ENCODE assay signal across 30 cellular contexts in genomic region chr17:6019959-6020358, GRCh38. TPM values are rescaled to one million over a fixed set of nuclear protein-coding genes. Genes with fewer than 3 reads are reported as not detected.
DNase-seq lines count a peak whose midpoint lies in the region; ATAC-seq and TF ChIP-seq lines count a peak whose summit lies in the region.
"Had no signal": no experiment of that assay in that cellular context is flagged by ENCODE, and none has a peak within 500 bp of the region (broad histone marks: within the 10 kb centered on the region; RNA-seq: fewer than 3 reads in every experiment).

No MANE protein-coding gene starts in this region.

- no peak overlapping the region for H3K27ac Mint-ChIP-seq in T-helper 2 cell treated with Interferon-gamma antibody and Interleukin-4, amounts not matched to agents 5 μg/mL and 100 μg/mL, for 36 hours
- no peak overlapping the region for H3K27ac Mint-ChIP-seq in stimulated activated naive B cell treated with anti-CD40 and anti-IgM and Interleukin-4, amounts not matched to agents 10 μg/mL and 1 μg/mL and 100 μg/mL, for 72 hours
- H3K27ac Mint-ChIP-seq: effector memory CD8-positive, alpha-beta T cell; stimulated activated effector memory CD8-positive, alpha-beta T cell treated with anti-CD3 and anti-CD28 coated beads, Interleukin-12 subunit alpha, Interleukin-12 subunit beta, amount 100 ng/mL, for 72 hours had no signal

- no peaks in the 10 kb centered on the region for H3K36me3 ChIP-seq in gastroesophageal sphincter
- H3K36me3 ChIP-seq: left ventricle myocardium inferior, pancreas had no signal

- no peak for TF ChIP-seq POLR2A in gastroesophageal sphincter (IDR thresholded peaks at IDR 0.05)

- no peak for TF ChIP-seq CTCF in gastroesophageal sphincter (IDR thresholded peaks at IDR 0.05)

- no peaks in the 10 kb centered on the region for H3K9me3 Mint-ChIP-seq in T-helper 2 cell treated with Interferon-gamma antibody and Interleukin-4, amounts not matched to agents 5 μg/mL and 100 μg/mL, for 36 hours
- H3K9me3 Mint-ChIP-seq in stimulated activated naive B cell treated with anti-CD40 and anti-IgM and Interleukin-4, amounts not matched to agents 10 μg/mL and 1 μg/mL and 100 μg/mL, for 72 hours = no peaks in the 10 kb centered on the region
- H3K9me3 Mint-ChIP-seq: effector memory CD8-positive, alpha-beta T cell; stimulated activated effector memory CD8-positive, alpha-beta T cell treated with anti-CD3 and anti-CD28 coated beads, Interleukin-12 subunit alpha, Interleukin-12 subunit beta, amount 100 ng/mL, for 72 hours had no signal

- no peak overlapping the region for H3K4me3 ChIP-seq in gastroesophageal sphincter
- H3K4me3 ChIP-seq: left ventricle myocardium inferior, pancreas, smooth muscle cell, testis had no signal

- H3K27me3 Mint-ChIP-seq in T-helper 2 cell treated with Interferon-gamma antibody and Interleukin-4, amounts not matched to agents 5 μg/mL and 100 μg/mL, for 36 hours (ENCODE audit: low read depth) = peaks cover 4% of the 10 kb centered on the region
- H3K27me3 Mint-ChIP-seq in stimulated activated naive B cell treated with anti-CD40 and anti-IgM and Interleukin-4, amounts not matched to agents 10 μg/mL and 1 μg/mL and 100 μg/mL, for 72 hours = peaks cover 23 to 26% of the 10 kb centered on the region in 2 donors

- no peaks in the 10 kb centered on the region for H3K4me1 ChIP-seq in gastroesophageal sphincter
- H3K4me1 ChIP-seq: Caco-2, left ventricle myocardium inferior, pancreas, testis had no signal

- peak; percentile 77 to 79 for ATAC-seq in stimulated activated naive B cell treated with anti-CD40 and anti-IgM and Interleukin-4, amounts not matched to agents 10 μg/mL and 1 μg/mL and 100 μg/mL, for 72 hours (replicated peaks)
- no peak for ATAC-seq in gastroesophageal sphincter
- ATAC-seq: effector memory CD8-positive, alpha-beta T cell; HCT116; pancreas; stimulated activated effector memory CD8-positive, alpha-beta T cell treated with anti-CD3 and anti-CD28 coated beads, Interleukin-12 subunit alpha, Interleukin-12 subunit beta, amount 100 ng/mL, for 72 hours had no signal

- TF ChIP-seq EP300 in gastroesophageal sphincter (IDR thresholded peaks at IDR 0.05) = no peak

- no peak overlapping the region for H3K4me3 Mint-ChIP-seq in T-helper 2 cell treated with Interferon-gamma antibody and Interleukin-4, amounts not matched to agents 5 μg/mL and 100 μg/mL, for 36 hours
- H3K4me3 Mint-ChIP-seq in stimulated activated naive B cell treated with anti-CD40 and anti-IgM and Interleukin-4, amounts not matched to agents 10 μg/mL and 1 μg/mL and 100 μg/mL, for 72 hours = no peak overlapping the region
- H3K4me3 Mint-ChIP-seq: effector memory CD8-positive, alpha-beta T cell; neural crest cell; stimulated activated effector memory CD8-positive, alpha-beta T cell treated with anti-CD3 and anti-CD28 coated beads, Interleukin-12 subunit alpha, Interleukin-12 subunit beta, amount 100 ng/mL, for 72 hours had no signal

- peak; percentile 31 for DNase-seq in T-helper 2 cell treated with Interferon-gamma antibody and Interleukin-4, amounts not matched to agents 5 μg/mL and 100 μg/mL, for 36 hours (ENCODE audit: low spot score)
- DNase-seq in T-helper 2 cell (no peak), foreskin melanocyte (peak; percentile 2), CD1c-positive myeloid dendritic cell (ENCODE audit: extremely low spot score) (no peak)
- DNase-seq in stimulated activated CD4-positive, alpha-beta T cell treated with anti-CD3 and anti-CD28 coated beads, Interleukin-1b, Interleukin-23, amount 100 ng/mL, for 48 hours = peak; percentile 21
- DNase-seq in stimulated activated CD4-positive, alpha-beta T cell treated with anti-CD3 and anti-CD28 coated beads, Interleukin-12 subunit alpha, Interleukin-12 subunit beta, amount 100 ng/mL, for 4 hours = no peak
- DNase-seq in stimulated activated naive B cell treated with anti-CD40 and anti-IgM and Interleukin-4, amounts not matched to agents 10 μg/mL and 1 μg/mL and 100 μg/mL, for 72 hours = peak; percentile 8
- DNase-seq: activated CD4-positive, CD25-positive, alpha-beta regulatory T cell; C1 segment of cervical spinal cord; Caco-2; cortex of kidney; DMS53; effector memory CD8-positive, alpha-beta T cell; left ventricle myocardium inferior; mesenchymal stem cell; NCI-H1417; NCI-H2029; NCI-H526; NK-92 treated with Interleukin-12 subunit alpha and Interleukin-12 subunit beta, amount 100 ng/mL, for 24 hours; pancreas; SK-N-SH; testis had no signal

- H3K27me3 ChIP-seq in gastroesophageal sphincter = peaks cover 30% of the 10 kb centered on the region
- H3K27me3 ChIP-seq: pancreas, testis had no signal

- H3K36me3 Mint-ChIP-seq in T-helper 2 cell treated with Interferon-gamma antibody and Interleukin-4, amounts not matched to agents 5 μg/mL and 100 μg/mL, for 36 hours (ENCODE audit: low read depth) = no peaks in the 10 kb centered on the region
- no peaks in the 10 kb centered on the region for H3K36me3 Mint-ChIP-seq in stimulated activated naive B cell treated with anti-CD40 and anti-IgM and Interleukin-4, amounts not matched to agents 10 μg/mL and 1 μg/mL and 100 μg/mL, for 72 hours
- H3K36me3 Mint-ChIP-seq: stimulated activated effector memory CD8-positive, alpha-beta T cell treated with anti-CD3 and anti-CD28 coated beads, Interleukin-12 subunit alpha, Interleukin-12 subunit beta, amount 100 ng/mL, for 72 hours had no signal

- H3K27ac ChIP-seq in gastroesophageal sphincter = no peak overlapping the region
- H3K27ac ChIP-seq: 22Rv1, left ventricle myocardium inferior, pancreas, testis had no signal

- H3K4me1 Mint-ChIP-seq in T-helper 2 cell treated with Interferon-gamma antibody and Interleukin-4, amounts not matched to agents 5 μg/mL and 100 μg/mL, for 36 hours (ENCODE audit: low read depth) = no peaks in the 10 kb centered on the region
- peaks cover 0 to 6% of the 10 kb centered on the region in 2 donors for H3K4me1 Mint-ChIP-seq in stimulated activated naive B cell treated with anti-CD40 and anti-IgM and Interleukin-4, amounts not matched to agents 10 μg/mL and 1 μg/mL and 100 μg/mL, for 72 hours
- H3K4me1 Mint-ChIP-seq: stimulated activated effector memory CD8-positive, alpha-beta T cell treated with anti-CD3 and anti-CD28 coated beads, Interleukin-12 subunit alpha, Interleukin-12 subunit beta, amount 100 ng/mL, for 72 hours had no signal

- H3K9me3 ChIP-seq in gastroesophageal sphincter = no peaks in the 10 kb centered on the region
- H3K9me3 ChIP-seq: Caco-2, left ventricle myocardium inferior, pancreas, SK-N-SH, testis had no signal

- WGBS in gastroesophageal sphincter (ENCODE audit: low coverage in 1 of 2), 2 donors = 83 to 86% methylated on average over 2 to 4 of the region's 6 CpGs

RNA-seq across cellular contexts. Expression of gene WSCD1, which starts 50.2 kb away (rescaled TPM):
- total RNA-seq in gastroesophageal sphincter = 10 to 100 TPM in 1 of 4 donors, 1 to 10 TPM in 3; 3.2 to 10.1 (median 5.3) TPM
- total RNA-seq: Caco-2; G401; T-helper 1 cell treated with Interleukin-12 subunit alpha and Interleukin-12 subunit beta and Interleukin-4 antibody, amounts not matched to agents 30 ng/mL and 1 ng/mL, for 36 hours had no signal

Comparison
In these comparisons a context has a peak if more than half of its experiments do, and no peak if none do; other contexts are left out.
1. DNase-seq: peak in T-helper 2 cell treated with Interferon-gamma antibody and Interleukin-4, amounts not matched to agents 5 μg/mL and 100 μg/mL, for 36 hours (single experiment), stimulated activated CD4-positive, alpha-beta T cell treated with anti-CD3 and anti-CD28 coated beads, Interleukin-1b, Interleukin-23, amount 100 ng/mL, for 48 hours (single experiment), foreskin melanocyte (single experiment) and stimulated activated naive B cell treated with anti-CD40 and anti-IgM and Interleukin-4, amounts not matched to agents 10 μg/mL and 1 μg/mL and 100 μg/mL, for 72 hours (single experiment); none in T-helper 2 cell (0 of 5), stimulated activated CD4-positive, alpha-beta T cell treated with anti-CD3 and anti-CD28 coated beads, Interleukin-12 subunit alpha, Interleukin-12 subunit beta, amount 100 ng/mL, for 4 hours (single experiment) and CD1c-positive myeloid dendritic cell (single experiment).